Comparison of ENCODE assay signal across 8 cellular contexts in the genomic region with DNA sequence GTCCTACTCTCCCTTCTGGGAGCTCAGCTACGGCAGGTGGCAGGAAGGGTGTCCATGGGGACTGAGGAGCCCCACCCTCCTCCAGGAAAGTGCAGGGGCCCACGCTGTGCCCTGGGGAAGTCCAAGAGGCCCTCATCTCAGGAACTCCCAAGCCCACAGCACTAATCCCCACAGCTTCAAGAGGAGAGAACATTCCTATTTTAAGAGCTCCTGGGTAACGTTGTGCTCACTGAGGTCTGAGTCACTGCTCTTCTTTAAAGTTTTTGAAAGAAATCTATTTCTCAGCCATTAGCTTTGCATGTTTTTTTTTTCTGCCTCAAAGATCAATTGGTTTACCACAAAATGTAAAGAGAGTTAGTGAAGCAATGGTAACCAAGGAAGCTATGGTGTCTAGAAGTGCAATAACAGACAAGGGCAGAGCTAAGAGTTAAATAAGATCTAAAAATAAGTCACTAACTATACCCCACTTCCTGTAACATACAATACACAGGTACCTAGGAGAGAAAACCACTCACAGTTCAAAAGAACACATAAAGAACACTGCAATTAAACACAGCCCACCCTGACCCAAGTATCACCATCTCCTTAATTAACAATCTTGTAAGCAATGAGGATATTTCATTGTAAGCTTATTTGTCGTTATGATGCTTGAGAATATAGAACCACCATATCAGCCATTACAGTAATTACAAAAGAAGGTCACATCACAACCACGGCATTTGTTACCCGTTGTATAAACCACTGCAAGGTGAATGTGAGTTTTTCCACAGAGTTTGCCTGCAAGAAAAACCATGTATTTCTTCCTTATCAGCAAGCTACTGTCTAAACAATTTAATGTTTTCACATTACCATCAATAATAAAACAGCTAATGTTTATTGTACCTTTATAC.
DNase-seq lines count a peak whose midpoint lies in the region; ATAC-seq and TF ChIP-seq lines count a peak whose summit lies in the region.

No MANE protein-coding gene starts in this region.

- H3K79me1 ChIP-seq in mesendoderm (ENCODE audit: low read length), result no peaks in the 10 kb centered on the region

- POLR2A ChIA-PET in activated CD8-positive, alpha-beta T cell treated with anti-CD3 and anti-CD28 coated beads, Interleukin-2, amount 10 ng/mL, durations not matched to agents 7 days and 5 days (lab: Charles Lee), result interaction anchor here (0.8 to 1.0 kb wide), 2 partner anchors 431 to 495 kb away, joined by 3 read pairs; no protein-coding TSS in a partner anchor

- peak overlapping the region; percentile 91 for H3K27ac Mint-ChIP-seq in activated CD8-positive, alpha-beta T cell treated with anti-CD3 and anti-CD28 coated beads, Interleukin-2, amount 10 ng/mL, durations not matched to agents 7 days and 5 days

- H3K4me1 Mint-ChIP-seq in activated CD8-positive, alpha-beta T cell treated with anti-CD3 and anti-CD28 coated beads, Interleukin-2, amount 10 ng/mL, durations not matched to agents 7 days and 5 days (ENCODE audit: low read depth), result peaks cover 32% of the 10 kb centered on the region

- no peaks in the 10 kb centered on the region for H3K27me3 ChIP-seq in left ventricle myocardium inferior (ENCODE audit: low read depth)
- no peaks in the 10 kb centered on the region for H3K27me3 ChIP-seq in mesendoderm (ENCODE audit: insufficient read depth, low read length, poor library complexity)

- no peak overlapping the region for H2BK120ac ChIP-seq in mesendoderm (ENCODE audit: low read depth, low read length)

- no peaks in the 10 kb centered on the region for H3K79me2 ChIP-seq in mesendoderm (ENCODE audit: control insufficient read depth, insufficient read depth, low read length)

- H3K4me2 ChIP-seq in mesendoderm (ENCODE audit: low read length), result no peak overlapping the region

- intact Hi-C loops in Right ventricle myocardium inferior (cut with DNase I) (no loop called here), left ventricle myocardium inferior (cut with micrococcal nuclease) (no loop called here)

- ATAC-seq in Right ventricle myocardium inferior (peak; percentile 53), HG02970 (IDR thresholded peaks at IDR 0.05; ENCODE audit: low FRiP score, unreplicated experiment) (peak; percentile 94)
- peak; percentile 96 for ATAC-seq in activated CD8-positive, alpha-beta T cell treated with anti-CD3 and anti-CD28 coated beads, Interleukin-2, amount 10 ng/mL, durations not matched to agents 7 days and 5 days

- H3K36me3 ChIP-seq in left ventricle myocardium inferior (no peaks in the 10 kb centered on the region), mesendoderm (ENCODE audit: control insufficient read depth, insufficient read depth, low read length) (no peaks in the 10 kb centered on the region)

- WGBS in mesendoderm (ENCODE audit: extremely low coverage, insufficient coverage, low lambda C conversion rate), result no CpG with 5 or more reads among the region's 6 CpGs

- H3K18ac ChIP-seq in mesendoderm (ENCODE audit: low read length), result no peak overlapping the region

- H3K27ac ChIP-seq in left ventricle myocardium inferior (replicated peaks) (no peak overlapping the region), mesendoderm (ENCODE audit: low read depth, low read length) (no peak overlapping the region)

- H2BK15ac ChIP-seq in mesendoderm (replicated peaks; ENCODE audit: low read depth), result no peak overlapping the region

- no peak overlapping the region for H3K9ac ChIP-seq in mesendoderm (ENCODE audit: low read length)

- H3K4me3 Mint-ChIP-seq in activated CD8-positive, alpha-beta T cell treated with anti-CD3 and anti-CD28 coated beads, Interleukin-2, amount 10 ng/mL, durations not matched to agents 7 days and 5 days, result peak overlapping the region; percentile 44

- CTCF ChIA-PET in activated CD8-positive, alpha-beta T cell treated with anti-CD3 and anti-CD28 coated beads, Interleukin-2, amount 10 ng/mL, durations not matched to agents 7 days and 5 days (lab: Charles Lee), result interaction anchor here (0.6 to 2.1 kb wide), 8 partner anchors 14 to 1544 kb away, joined by 3 to 8 read pairs (median 4); no protein-coding TSS in a partner anchor

- no peaks in the 10 kb centered on the region for H3K9me3 Mint-ChIP-seq in activated CD8-positive, alpha-beta T cell treated with anti-CD3 and anti-CD28 coated beads, Interleukin-2, amount 10 ng/mL, durations not matched to agents 7 days and 5 days (ENCODE audit: insufficient read depth)

- no peak overlapping the region for H2BK5ac ChIP-seq in mesendoderm (ENCODE audit: low read length)

- DNase-seq in Right ventricle myocardium inferior (ENCODE audit: missing footprints) (no peak), left ventricle myocardium inferior (no peak), renal cortical epithelial cell (ENCODE audit: low read depth) (peak; percentile 55), UCSD-AML1 (lab: John Stamatoyannopoulos, UW; ENCODE audit: unreplicated experiment) (no peak), mesendoderm (no peak), NCI-H226 (no peak)
- peak; percentile 31 for DNase-seq in activated CD8-positive, alpha-beta T cell treated with anti-CD3 and anti-CD28 coated beads, Interleukin-2, amount 10 ng/mL, durations not matched to agents 7 days and 5 days

- H2AK5ac ChIP-seq in mesendoderm (ENCODE audit: low read length), result no peak overlapping the region

- H3K4me1 ChIP-seq in left ventricle myocardium inferior (peaks cover 44% of the 10 kb centered on the region), mesendoderm (ENCODE audit: control insufficient read depth, low read depth, low read length) (no peaks in the 10 kb centered on the region)

- no peak overlapping the region for H4K8ac ChIP-seq in mesendoderm (ENCODE audit: low read depth, low read length)

- H3K23ac ChIP-seq in mesendoderm (ENCODE audit: low read length), result no peak overlapping the region

- no peak for TF ChIP-seq CTCF in left ventricle myocardium inferior (IDR thresholded peaks at IDR 0.05; ENCODE audit: borderline replicate concordance)

- no peak overlapping the region for H4K5ac ChIP-seq in mesendoderm (ENCODE audit: low read length)

- H3K4ac ChIP-seq in mesendoderm (ENCODE audit: low read depth, low read length), result no peak overlapping the region

- no peak overlapping the region for H3K56ac ChIP-seq in mesendoderm (ENCODE audit: low read length)

- H3K4me3 ChIP-seq in left ventricle myocardium inferior (no peak overlapping the region), mesendoderm (ENCODE audit: low read length) (no peak overlapping the region)

- H3K36me3 Mint-ChIP-seq in activated CD8-positive, alpha-beta T cell treated with anti-CD3 and anti-CD28 coated beads, Interleukin-2, amount 10 ng/mL, durations not matched to agents 7 days and 5 days (ENCODE audit: low read depth), result no peaks in the 10 kb centered on the region

- H3K9me3 ChIP-seq in left ventricle myocardium inferior (replicated peaks), result no peaks in the 10 kb centered on the region

- no peaks in the 10 kb centered on the region for H3K27me3 Mint-ChIP-seq in activated CD8-positive, alpha-beta T cell treated with anti-CD3 and anti-CD28 coated beads, Interleukin-2, amount 10 ng/mL, durations not matched to agents 7 days and 5 days (ENCODE audit: low read depth)

Comparison
In these comparisons a context has a peak if more than half of its experiments do, and no peak if none do; other contexts are left out.
1. DNase-seq: peak in activated CD8-positive, alpha-beta T cell treated with anti-CD3 and anti-CD28 coated beads, Interleukin-2, amount 10 ng/mL, durations not matched to agents 7 days and 5 days (single experiment) and renal cortical epithelial cell (single experiment); none in Right ventricle myocardium inferior (single experiment), left ventricle myocardium inferior (single experiment), UCSD-AML1 (single experiment), mesendoderm (single experiment) and NCI-H226 (single experiment).
2. Peak in every context shown above with its lines, with median percentiles within 50 percentile points of each other: ATAC-seq.